Comparison of ENCODE assay signal across 8 cellular contexts in genomic region chr7:100694196-100694745, GRCh38. TPM values are rescaled to one million over a fixed set of nuclear protein-coding genes. Genes with fewer than 3 reads are reported as not detected.
DNase-seq lines count a peak whose midpoint lies in the region; ATAC-seq, FAIRE-seq and TF ChIP-seq lines count a peak whose summit lies in the region.

A gene with protein sequence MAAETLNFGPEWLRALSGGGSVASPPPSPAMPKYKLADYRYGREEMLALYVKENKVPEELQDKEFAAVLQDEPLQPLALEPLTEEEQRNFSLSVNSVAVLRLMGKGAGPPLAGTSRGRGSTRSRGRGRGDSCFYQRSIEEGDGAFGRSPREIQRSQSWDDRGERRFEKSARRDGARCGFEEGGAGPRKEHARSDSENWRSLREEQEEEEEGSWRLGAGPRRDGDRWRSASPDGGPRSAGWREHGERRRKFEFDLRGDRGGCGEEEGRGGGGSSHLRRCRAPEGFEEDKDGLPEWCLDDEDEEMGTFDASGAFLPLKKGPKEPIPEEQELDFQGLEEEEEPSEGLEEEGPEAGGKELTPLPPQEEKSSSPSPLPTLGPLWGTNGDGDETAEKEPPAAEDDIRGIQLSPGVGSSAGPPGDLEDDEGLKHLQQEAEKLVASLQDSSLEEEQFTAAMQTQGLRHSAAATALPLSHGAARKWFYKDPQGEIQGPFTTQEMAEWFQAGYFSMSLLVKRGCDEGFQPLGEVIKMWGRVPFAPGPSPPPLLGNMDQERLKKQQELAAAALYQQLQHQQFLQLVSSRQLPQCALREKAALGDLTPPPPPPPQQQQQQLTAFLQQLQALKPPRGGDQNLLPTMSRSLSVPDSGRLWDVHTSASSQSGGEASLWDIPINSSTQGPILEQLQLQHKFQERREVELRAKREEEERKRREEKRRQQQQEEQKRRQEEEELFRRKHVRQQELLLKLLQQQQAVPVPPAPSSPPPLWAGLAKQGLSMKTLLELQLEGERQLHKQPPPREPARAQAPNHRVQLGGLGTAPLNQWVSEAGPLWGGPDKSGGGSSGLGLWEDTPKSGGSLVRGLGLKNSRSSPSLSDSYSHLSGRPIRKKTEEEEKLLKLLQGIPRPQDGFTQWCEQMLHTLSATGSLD (N-terminal part only) (minus strand): TSS chr7:100694250. CDS start chr7:100688238, 6,012 bp downstream.

- TF ChIP-seq EP300 in A549 (IDR thresholded peaks at IDR 0.05): no peak

- FAIRE-seq in A549 (lab: Jason Lieb, UNC): no peak

- peaks cover 26% of the 10 kb centered on the region for H3K4me1 ChIP-seq in A549

- H3K9me3 ChIP-seq in A549: no peaks in the 10 kb centered on the region

- POLR2A ChIA-PET in A549 (lab: Yijun Ruan, JAX): interaction anchor here (1.4 to 2.0 kb wide), 3 partner anchors 11 to 82 kb away, joined by 3 to 13 read pairs (median 4); partner anchors contain the start of genes MOSPD3 and POP7

- H3K27me3 Mint-ChIP-seq in natural killer cell treated with Interleukin-12 subunit alpha and Interleukin-12 subunit beta and Interleukin-15 and Interleukin-18, amount 100 ng/mL, for 72 hours: peaks cover 0 to 2% of the 10 kb centered on the region in 2 donors

- H3K36me3 Mint-ChIP-seq in natural killer cell treated with Interleukin-12 subunit alpha and Interleukin-12 subunit beta and Interleukin-15 and Interleukin-18, amount 100 ng/mL, for 72 hours: peaks cover 6% of the 10 kb centered on the region

- ATAC-seq in A549: peak in 1 of 2 experiments; percentile 60; a peak in 1 of 6 replicates
- peak; percentile 45 for ATAC-seq in GM18520 (IDR thresholded peaks at IDR 0.05; ENCODE audit: unreplicated experiment)
- ATAC-seq in natural killer cell treated with Interleukin-12 subunit alpha and Interleukin-12 subunit beta and Interleukin-15 and Interleukin-18, amount 100 ng/mL, for 72 hours: peak; percentile 82 to 88

- H3K4me3 ChIP-seq in A549 (peak within 1 kb of the TSS; percentile 100), fibroblast of pulmonary artery (replicated peaks; ENCODE audit: low read depth, low read length) (peak within 1 kb of the TSS; percentile 79)

- H3K27ac ChIP-seq in A549: peak within 1 kb of the TSS; percentile 96 to 98

- DNase-seq in A549 (ENCODE audit: low read depth in 1 of 2, low spot score in 1 of 2): peak; percentile 65 to 84
- DNase-seq in HK-2 (ENCODE audit: unreplicated experiment): peak; percentile 62
- DNase-seq in RPMI7951 (ENCODE audit: low read depth): peak; percentile 63
- DNase-seq in activated effector memory CD4-positive, alpha-beta T cell treated with anti-CD3 and anti-CD28 coated beads, Interleukin-2, amount 50 U/mL, for 16 hours: peak; percentile 92
- DNase-seq in fibroblast of pulmonary artery (ENCODE audit: low read depth): peak; percentile 61
- DNase-seq in natural killer cell treated with Interleukin-12 subunit alpha and Interleukin-12 subunit beta and Interleukin-15 and Interleukin-18, amount 100 ng/mL, for 72 hours (ENCODE audit: low spot score): peak; percentile 78
- DNase-seq in superior temporal gyrus (ENCODE audit: extremely low spot score): peak; percentile 48

- no peaks in the 10 kb centered on the region for H3K9me3 Mint-ChIP-seq in natural killer cell treated with Interleukin-12 subunit alpha and Interleukin-12 subunit beta and Interleukin-15 and Interleukin-18, amount 100 ng/mL, for 72 hours

- CTCF ChIA-PET in A549 (lab: Yijun Ruan, JAX): interaction anchor here (0.6 to 10.6 kb wide), 10 partner anchors 8 to 234 kb away, joined by 3 to 158 read pairs (median 3); partner anchors contain the start of gene POP7

- no peak for TF ChIP-seq RAD21 in A549 (conservative IDR thresholded peaks at IDR 0.05 in 1 of 2, IDR thresholded peaks at IDR 0.05 in 1 of 2)

- 4% methylated on average over 8 of the region's 81 CpGs for WGBS in A549 (ENCODE audit: missing lambda C conversion rate)

- no peak for TF ChIP-seq POLR2A in A549 (IDR thresholded peaks at IDR 0.05; ENCODE audit: low read length)

- peaks cover 19 to 29% of the 10 kb centered on the region in 2 donors for H3K4me1 Mint-ChIP-seq in natural killer cell treated with Interleukin-12 subunit alpha and Interleukin-12 subunit beta and Interleukin-15 and Interleukin-18, amount 100 ng/mL, for 72 hours (ENCODE audit: low read depth in 2 of 2)

- H3K4me2 ChIP-seq in A549: peak within 1 kb of the TSS; percentile 99

- H3K27ac Mint-ChIP-seq in natural killer cell treated with Interleukin-12 subunit alpha and Interleukin-12 subunit beta and Interleukin-15 and Interleukin-18, amount 100 ng/mL, for 72 hours: peak within 1 kb of the TSS; percentile 83 to 93

- no peak for TF ChIP-seq CTCF in A549 (IDR thresholded peaks at IDR 0.05)
- no peak for TF ChIP-seq CTCF in fibroblast of pulmonary artery (IDR thresholded peaks at IDR 0.05; ENCODE audit: low read length, missing control alignments)

- H3K4me3 Mint-ChIP-seq in natural killer cell treated with Interleukin-12 subunit alpha and Interleukin-12 subunit beta and Interleukin-15 and Interleukin-18, amount 100 ng/mL, for 72 hours: peak within 1 kb of the TSS; percentile 91

TF ChIP-seq in A549, 52 proteins besides CTCF, POLR2A, EP300 and RAD21:
- TF ChIP-seq ZFP36 (IDR thresholded peaks at IDR 0.05; ENCODE audit: borderline replicate concordance, partially characterized antibody) (peak; percentile 55), HOXB5 (CRISPR knock-in tag; IDR thresholded peaks at IDR 0.05) (no peak; the same call in 1 of the 2 replicates), ELK1 (IDR thresholded peaks at IDR 0.05; ENCODE audit: low read depth, low read length) (no peak), PHF8 (IDR thresholded peaks at IDR 0.05; ENCODE audit: borderline replicate concordance, low read depth) (peak; percentile 28; the same call in 1 of the 2 replicates), SREBF2 (IDR thresholded peaks at IDR 0.05) (no peak), HEYL (CRISPR knock-in tag; IDR thresholded peaks at IDR 0.05) (no peak), E2F6 (IDR thresholded peaks at IDR 0.05; ENCODE audit: borderline replicate concordance, low read depth) (peak; percentile 97), JUN (IDR thresholded peaks at IDR 0.05) (peak in 1 of 2 experiments; percentile 71; a peak in 3 of 5 replicates), KDM1A (IDR thresholded peaks at IDR 0.05; ENCODE audit: low read depth) (no peak), EHMT2 (IDR thresholded peaks at IDR 0.05; ENCODE audit: low read depth) (no peak), MAX (IDR thresholded peaks at IDR 0.05) (peak; percentile 86; the same call in 1 of the 2 replicates), MAFK (IDR thresholded peaks at IDR 0.05; ENCODE audit: partially characterized antibody) (no peak), RCOR1 (IDR thresholded peaks at IDR 0.05; ENCODE audit: low read depth, low read length) (no peak), BHLHE40 (IDR thresholded peaks at IDR 0.05; ENCODE audit: low read depth, low read length) (no peak), ZSCAN20 (CRISPR knock-in tag; IDR thresholded peaks at IDR 0.05) (no peak)
- TF ChIP-seq, protein P1, sequence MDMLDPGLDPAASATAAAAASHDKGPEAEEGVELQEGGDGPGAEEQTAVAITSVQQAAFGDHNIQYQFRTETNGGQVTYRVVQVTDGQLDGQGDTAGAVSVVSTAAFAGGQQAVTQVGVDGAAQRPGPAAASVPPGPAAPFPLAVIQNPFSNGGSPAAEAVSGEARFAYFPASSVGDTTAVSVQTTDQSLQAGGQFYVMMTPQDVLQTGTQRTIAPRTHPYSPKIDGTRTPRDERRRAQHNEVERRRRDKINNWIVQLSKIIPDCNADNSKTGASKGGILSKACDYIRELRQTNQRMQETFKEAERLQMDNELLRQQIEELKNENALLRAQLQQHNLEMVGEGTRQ (IDR thresholded peaks at IDR 0.05): peak; percentile 90

RNA-seq across cellular contexts. Expression of the gene that starts here (rescaled TPM):
- 5.1 and 5.8 TPM in 2 replicates for polyA plus RNA-seq in A549 (2011; rRNA removed)
- polyA plus RNA-seq in A549 (2012; cell fraction: cytosol; rRNA removed): 7.2 and 9.9 TPM in 2 replicates
- 64.9 and 66.5 TPM in 2 replicates for polyA plus RNA-seq in A549 (2012; cell fraction: nucleus; rRNA removed)
- 15.0 to 20.5 TPM (median 18.9 TPM) in 3 replicates for polyA plus RNA-seq in A549 (2017; fragmentation: RNase III; extraction: RNeasy Plus Mini Kit Qiagen cat#74134 plus additional on column Dnase treatment)
- 4.2 and 5.5 TPM in 2 replicates for polyA minus RNA-seq in A549 (2011; rRNA and poly(A)+ RNA removed)
- 4.8 and 5.3 TPM in 2 replicates for total RNA-seq in RPMI7951 (2014; rRNA removed; shearing (Covaris generic))
- total RNA-seq in natural killer cell treated with Interleukin-12 subunit alpha and Interleukin-12 subunit beta and Interleukin-15 and Interleukin-18, amount 100 ng/mL, for 72 hours: 10 to 100 TPM; 28.5 to 72.1 TPM
